8 cellular contexts compared by ENCODE assay signal in the genomic region with DNA sequence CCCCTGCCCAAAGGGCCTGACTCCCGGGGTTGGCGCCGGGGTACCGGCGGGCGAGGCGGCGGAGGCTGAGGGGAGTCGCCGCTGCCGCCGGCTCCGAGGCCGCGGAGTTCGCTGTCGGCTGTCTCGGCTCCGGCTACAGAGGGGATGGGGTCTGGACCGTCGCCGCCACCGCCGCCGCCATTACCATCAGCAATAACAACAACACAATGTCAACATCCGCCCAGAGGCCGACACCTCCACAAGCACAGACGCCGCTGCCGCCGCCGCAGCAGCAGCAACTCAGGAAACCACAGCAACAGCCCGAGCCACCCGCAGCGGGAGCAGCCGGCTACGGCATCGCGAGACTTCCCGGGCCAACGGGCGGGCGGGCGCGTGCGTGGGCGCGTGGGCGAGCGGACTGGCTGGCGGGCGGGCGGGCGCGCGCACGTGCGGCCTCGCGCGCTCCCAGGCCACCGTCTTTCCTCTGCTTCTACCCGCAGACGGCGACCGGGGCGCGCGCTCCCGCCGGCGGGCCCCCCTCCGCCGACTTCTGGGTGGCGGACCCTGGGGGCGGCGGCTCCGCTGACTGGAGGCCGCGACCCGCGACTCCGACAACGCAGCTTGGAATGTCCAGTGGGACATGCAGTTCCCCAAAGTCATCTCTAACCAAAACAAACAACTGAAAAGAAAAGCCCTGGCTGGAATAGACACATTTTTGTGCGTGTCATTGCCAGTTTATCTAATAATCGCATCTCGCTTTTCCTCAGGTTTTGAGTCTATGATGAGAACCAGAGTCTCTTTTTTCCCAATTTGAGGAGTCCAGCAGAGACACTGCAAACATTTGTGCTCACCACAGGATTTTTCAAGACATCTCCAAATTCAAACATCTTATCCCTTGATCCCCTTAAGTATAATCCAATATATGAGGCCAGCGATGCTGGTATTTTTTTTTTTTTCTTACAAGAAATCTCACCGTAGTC. TPM values are rescaled to one million over a fixed set of nuclear protein-coding genes. Genes with fewer than 3 reads are reported as not detected.
DNase-seq lines count a peak whose midpoint lies in the region; ATAC-seq and TF ChIP-seq lines count a peak whose summit lies in the region.

Gene CHIC2, minus strand, starts transcription at position 289 of the 959 bp plus-strand sequence. CDS start 305 bp downstream, outside the sequence.

- peaks cover 35% of the 10 kb centered on the region for H3K79me2 ChIP-seq in neural progenitor cell (ENCODE audit: low read depth)

- H3K4me2 ChIP-seq in neural progenitor cell: peak within 1 kb of the TSS; percentile 87

- H3K27me3 ChIP-seq in foreskin keratinocyte: no peaks in the 10 kb centered on the region
- peaks cover 23% of the 10 kb centered on the region for H3K27me3 ChIP-seq in neural progenitor cell
- H3K27me3 ChIP-seq in stomach smooth muscle (ENCODE audit: control insufficient read depth in 1 of 2, insufficient read depth in 2 of 2, low read length in 2 of 2): no peaks in the 10 kb centered on the region

- H3K36me3 Mint-ChIP-seq in neural progenitor cell: no peaks in the 10 kb centered on the region

- no peaks in the 10 kb centered on the region for H3K9me3 Mint-ChIP-seq in neural progenitor cell

- no peaks in the 10 kb centered on the region for H3K9me3 ChIP-seq in neural progenitor cell (ENCODE audit: low read depth)
- H3K9me3 ChIP-seq in stomach smooth muscle (ENCODE audit: control insufficient read depth in 2 of 2, low read length in 2 of 2): no peaks in the 10 kb centered on the region

- peak within 1 kb of the TSS; percentile 94 for H3K27ac Mint-ChIP-seq in neural progenitor cell

- TF ChIP-seq CTCF in HFF-Myc (IDR thresholded peaks at IDR 0.05; ENCODE audit: low read depth, low read length, missing control alignments) (no peak), foreskin keratinocyte (conservative IDR thresholded peaks at IDR 0.05) (peak; percentile 1), neural progenitor cell (IDR thresholded peaks at IDR 0.05) (no peak)

- peak within 1 kb of the TSS; percentile 84 for H3K9ac ChIP-seq in neural progenitor cell
- H3K9ac ChIP-seq in stomach smooth muscle (ENCODE audit: low read length in 2 of 2): peak within 1 kb of the TSS; percentile 69 to 93

- H3K4me3 ChIP-seq in HFF-Myc (replicated peaks; ENCODE audit: low read depth, low read length) (peak within 1 kb of the TSS; percentile 95), neural progenitor cell (peak within 1 kb of the TSS; percentile 92), stomach smooth muscle (ENCODE audit: low read length in 2 of 2) (peak within 1 kb of the TSS; percentile 71 to 97)

- H3F3A ChIP-seq in neural progenitor cell (ENCODE audit: low read depth): peaks cover 3% of the 10 kb centered on the region

- H3K27ac ChIP-seq in foreskin keratinocyte: peak within 1 kb of the TSS; percentile 85
- H3K27ac ChIP-seq in neural progenitor cell: no peak within 1 kb of the TSS
- H3K27ac ChIP-seq in stomach smooth muscle (ENCODE audit: low read length): peak within 1 kb of the TSS; percentile 80

- H4K20me1 ChIP-seq in neural progenitor cell (ENCODE audit: low read depth): peaks cover 39% of the 10 kb centered on the region

- no peaks in the 10 kb centered on the region for H3K36me3 ChIP-seq in neural progenitor cell
- H3K36me3 ChIP-seq in stomach smooth muscle (ENCODE audit: control insufficient read depth in 2 of 2, insufficient read depth in 2 of 2, low read length in 2 of 2): no peaks in the 10 kb centered on the region

- in situ Hi-C loops in SK-MEL-5 (cut with HindIII; ENCODE audit: low pct_unique_long_range_greater_than_20kb, low sequenced_read_pairs): no loop called here

- ATAC-seq in foreskin keratinocyte: peak; percentile 89

- H3K4me1 ChIP-seq in foreskin keratinocyte (peaks cover 49% of the 10 kb centered on the region), neural progenitor cell (peaks cover 14% of the 10 kb centered on the region), stomach smooth muscle (ENCODE audit: control insufficient read depth, insufficient read depth, low read length) (no peaks in the 10 kb centered on the region)

- H3K4me1 Mint-ChIP-seq in neural progenitor cell: peaks cover 40% of the 10 kb centered on the region

- peak within 1 kb of the TSS; percentile 93 for H3K4me3 Mint-ChIP-seq in neural progenitor cell

- H3K27me3 Mint-ChIP-seq in neural progenitor cell (ENCODE audit: insufficient read depth, low read depth): peaks cover 3% of the 10 kb centered on the region

- peak within 1 kb of the TSS; percentile 96 for H2AFZ ChIP-seq in neural progenitor cell (replicated peaks)

- DNase-seq in GM04503 (ENCODE audit: low read depth): peak; percentile 54
- peak; percentile 72 for DNase-seq in HFF-Myc (ENCODE audit: extremely low read depth, low read depth)
- peak; percentile 95 for DNase-seq in NAMALWA (ENCODE audit: low spot score)
- peak; percentile 89 for DNase-seq in SK-MEL-5 (ENCODE audit: low read depth, low spot score)
- peak; percentile 88 to 97 (median 90) for DNase-seq in activated naive CD4-positive, alpha-beta T cell (lab: John Stamatoyannopoulos, UW)
- DNase-seq in foreskin keratinocyte: peak; percentile 68 to 79
- DNase-seq in neural progenitor cell (ENCODE audit: low spot score): peak; percentile 96

RNA-seq across cellular contexts. Expression of gene CHIC2, which starts in this region (rescaled TPM):
- 13.8 and 14.3 TPM in 2 replicates for total RNA-seq in SK-MEL-5 (2014; rRNA removed; shearing (Covaris generic))
- 10.2 and 11.3 TPM in 2 replicates for polyA plus RNA-seq in SK-MEL-5 (2015; cell fraction: cytosol; rRNA removed)
- polyA plus RNA-seq in SK-MEL-5 (2015; cell fraction: nucleus; rRNA removed): 2.5 and 3.3 TPM in 2 replicates
- total RNA-seq in foreskin keratinocyte (21.8 and 22.4 TPM in 2 replicates), neural progenitor cell (ENCODE audit: low replicate concordance) (12.8 and 16.9 TPM in 2 replicates)
- polyA plus RNA-seq in foreskin keratinocyte: 14.7 and 16.8 TPM in 2 replicates
